33 cellular contexts compared by ENCODE assay signal in the genomic region with DNA sequence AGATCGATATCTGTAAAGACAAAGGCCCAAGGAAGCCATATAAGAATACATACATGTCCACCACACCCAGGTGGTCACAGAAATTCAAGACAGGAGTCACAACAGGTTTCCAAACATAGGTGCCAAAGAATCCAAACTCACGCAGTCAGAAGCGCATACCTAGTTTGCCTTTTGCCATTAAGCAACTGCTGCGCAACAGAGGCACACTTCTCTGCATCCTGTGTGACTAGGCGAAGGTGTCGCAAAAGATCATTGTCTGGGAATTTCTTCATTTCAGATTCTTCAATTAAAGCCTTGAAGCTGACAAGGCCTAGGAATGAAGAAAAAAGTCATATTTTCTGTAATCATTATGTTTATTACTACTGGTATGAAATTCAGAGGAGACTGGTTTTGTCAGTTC. TPM values are rescaled to one million over a fixed set of nuclear protein-coding genes. Genes with fewer than 3 reads are reported as not detected.
"Had no signal": no experiment of that assay in that cellular context is flagged by ENCODE, and none has a peak within 500 bp of the region (broad histone marks: within the 10 kb centered on the region; RNA-seq: fewer than 3 reads in every experiment).

No MANE protein-coding gene starts in this region.

- H3K27me3 Mint-ChIP-seq: dendritic cell treated with granulocyte-macrophage colony-stimulating factor and Interleukin-4, amounts not matched to agents 40 ng/mL and 50 ng/mL, for 4 days; effector memory CD8-positive, alpha-beta T cell had no signal

- H3K27me3 ChIP-seq: colonic mucosa, esophagus squamous epithelium, gastrocnemius medialis, heart right ventricle, left lung had no signal

- H3K4me1 ChIP-seq: colonic mucosa, esophagus squamous epithelium, gastrocnemius medialis, heart right ventricle, left lung, lower lobe of right lung had no signal

- H3K9me3 Mint-ChIP-seq: dendritic cell treated with granulocyte-macrophage colony-stimulating factor and Interleukin-4, amounts not matched to agents 40 ng/mL and 50 ng/mL, for 4 days; effector memory CD8-positive, alpha-beta T cell had no signal

- H3K4me3 ChIP-seq: colonic mucosa, esophagus squamous epithelium, gastrocnemius medialis, heart right ventricle, left lung, lower lobe of right lung, mucosa of descending colon had no signal

- FAIRE-seq: endometrium, islet of Langerhans, keratinocyte had no signal

- ATAC-seq: effector memory CD8-positive, alpha-beta T cell; esophagus mucosa; gastrocnemius medialis; heart right ventricle; left cardiac atrium; left lung; left ventricle myocardium superior; lower lobe of right lung; mucosa of descending colon had no signal

- H3K27ac ChIP-seq: colonic mucosa, epithelial cell of prostate, esophagus squamous epithelium, gastrocnemius medialis, heart right ventricle, left lung, lower lobe of right lung had no signal

- DNase-seq: colonic mucosa; cortex of kidney; effector CD8-positive, alpha-beta T cell; effector memory CD8-positive, alpha-beta T cell; endodermal cell; erythroblast; esophagus squamous epithelium; foreskin fibroblast; foreskin melanocyte; gastrocnemius medialis; glutamatergic neuron; head of caudate nucleus; heart right ventricle; hippocampal formation; left cardiac atrium; left lung; left ventricle myocardium superior; lower lobe of right lung; mesenchymal stem cell; mucosa of descending colon had no signal

- H3K4me3 Mint-ChIP-seq: dendritic cell treated with granulocyte-macrophage colony-stimulating factor and Interleukin-4, amounts not matched to agents 40 ng/mL and 50 ng/mL, for 4 days; effector memory CD8-positive, alpha-beta T cell; endodermal cell; mesothelial cell of epicardium had no signal

- H3K27ac Mint-ChIP-seq: dendritic cell treated with granulocyte-macrophage colony-stimulating factor and Interleukin-4, amounts not matched to agents 40 ng/mL and 50 ng/mL, for 4 days; endodermal cell; mesothelial cell of epicardium had no signal

- H3K9me3 ChIP-seq: colonic mucosa, esophagus squamous epithelium, gastrocnemius medialis, left lung, lower lobe of right lung, mucosa of descending colon had no signal

- H3K4me1 Mint-ChIP-seq: mesothelial cell of epicardium had no signal

RNA-seq across cellular contexts. Expression of gene SYT2, which starts 32.2 kb away (rescaled TPM):
- total RNA-seq: dermis microvascular lymphatic vessel endothelial cell, esophagus mucosa, esophagus squamous epithelium, gastrocnemius medialis, glomerular endothelial cell, left cardiac atrium, left ventricle myocardium superior, lower leg skin, lower lobe of right lung, lung microvascular endothelial cell, mesenteric fat pad, myocyte had no signal
- polyA plus RNA-seq: keratinocyte had no signal
